Comparison of ENCODE assay signal across 8 cellular contexts in the genomic region with DNA sequence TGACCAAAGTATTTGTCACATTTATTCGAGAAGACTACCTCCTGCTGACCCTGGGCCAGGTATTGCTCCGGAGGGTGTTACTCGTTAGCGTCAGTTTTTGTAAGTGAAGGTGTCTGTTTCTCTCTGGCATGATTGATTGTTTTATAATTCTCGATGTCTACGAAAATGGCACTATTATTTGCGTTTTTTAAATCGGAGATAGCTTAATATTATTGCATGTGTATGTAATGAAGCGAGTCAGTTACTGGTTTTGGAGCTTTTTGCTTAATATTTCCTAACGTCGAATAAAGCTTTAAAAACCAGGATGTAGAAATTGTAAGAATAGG. TPM values are rescaled to one million over a fixed set of nuclear protein-coding genes. Genes with fewer than 3 reads are reported as not detected.
DNase-seq lines count a peak whose midpoint lies in the region; ATAC-seq and TF ChIP-seq lines count a peak whose summit lies in the region.

No MANE protein-coding gene starts in this region.

- peaks cover 32% of the 10 kb centered on the region for H3K4me1 Mint-ChIP-seq in activated T-cell treated with anti-CD3 and anti-CD28 coated beads, Interleukin-2, amount 50 U/mL, for 4 hours (ENCODE audit: low read depth)

- TF ChIP-seq POLR2A in lower leg skin (IDR thresholded peaks at IDR 0.05) (no peak), transverse colon (IDR thresholded peaks at IDR 0.05) (no peak)

- peak overlapping the region; percentile 88 to 96 (median 93) for H3K27ac ChIP-seq in transverse colon

- H3K4me1 ChIP-seq in transverse colon, result peaks cover 0 to 24% (median 10%) of the 10 kb centered on the region in 4 donors

- no peaks in the 10 kb centered on the region for H3K9me3 Mint-ChIP-seq in activated T-cell treated with anti-CD3 and anti-CD28 coated beads, Interleukin-2, amount 50 U/mL, for 4 hours

- intact Hi-C loops in lower leg skin (cut with DNase I; ENCODE audit: low total_unique reads), result no loop called here
- intact Hi-C loops in transverse colon (cut with DNase I; ENCODE audit: low total_unique reads), result no loop called here

- in situ Hi-C loops in astrocyte of the cerebellum (cut with HindIII; ENCODE audit: low sequenced_read_pairs), result no loop called here
- in situ Hi-C loops in transverse colon (cut with MboI; ENCODE audit: low pct_ligation_motif_present in 1 of 4, low pct_unique_long_range_greater_than_20kb in 1 of 4, low sequenced_read_pairs in 3 of 4), result no loop called here
- in situ Hi-C loops in KBM-7 (cut with MboI; ENCODE audit: low pct_unique_long_range_greater_than_20kb, low sequenced_read_pairs), result no loop called here

- H3K4me3 ChIP-seq in astrocyte of the cerebellum (ENCODE audit: low read depth, low read length) (peak overlapping the region; percentile 84), lower leg skin (ENCODE audit: low read depth, poor library complexity, severe bottlenecking) (peak overlapping the region; percentile 73), transverse colon (peak overlapping the region; percentile 66 to 94 (median 78))

- ATAC-seq in activated T-cell treated with anti-CD3 and anti-CD28 coated beads, Interleukin-2, amount 50 U/mL, for 4 hours, result no peak

- no peaks in the 10 kb centered on the region for H3K36me3 Mint-ChIP-seq in activated T-cell treated with anti-CD3 and anti-CD28 coated beads, Interleukin-2, amount 50 U/mL, for 4 hours (ENCODE audit: insufficient read depth)

- peak overlapping the region; percentile 96 for H3K4me3 Mint-ChIP-seq in activated T-cell treated with anti-CD3 and anti-CD28 coated beads, Interleukin-2, amount 50 U/mL, for 4 hours

- H3K27me3 Mint-ChIP-seq in activated T-cell treated with anti-CD3 and anti-CD28 coated beads, Interleukin-2, amount 50 U/mL, for 4 hours (ENCODE audit: low read depth), result no peaks in the 10 kb centered on the region

- DNase-seq in activated T-cell treated with anti-CD3 and anti-CD28 coated beads, Interleukin-2, amount 50 U/mL, for 4 hours, result no peak
- DNase-seq in activated T-cell treated with anti-CD3 and anti-CD28 coated beads, Interleukin-2, amount 50 U/mL, for 1 hour, result no peak
- DNase-seq in astrocyte of the cerebellum (ENCODE audit: low read depth) (no peak), lower leg skin (ENCODE audit: low spot score in 2 of 2) (no peak), transverse colon (no peak), KBM-7 (no peak), dedifferentiated amniotic fluid mesenchymal stem cell (ENCODE audit: extremely low spot score) (no peak), DMS 273 (lab: John Stamatoyannopoulos, UW; ENCODE audit: unreplicated experiment) (no peak)

- no peaks in the 10 kb centered on the region for H3K27me3 ChIP-seq in transverse colon

- TF ChIP-seq EP300 in transverse colon (IDR thresholded peaks at IDR 0.05; ENCODE audit: low read depth), result no peak

- no peaks in the 10 kb centered on the region for H3K36me3 ChIP-seq in transverse colon

- H3K9me3 ChIP-seq in transverse colon, result no peaks in the 10 kb centered on the region

- no peak for TF ChIP-seq CTCF in astrocyte of the cerebellum (IDR thresholded peaks at IDR 0.05; ENCODE audit: low read depth, low read length, missing control alignments)
- no peak for TF ChIP-seq CTCF in lower leg skin (IDR thresholded peaks at IDR 0.05)
- TF ChIP-seq CTCF in transverse colon (IDR thresholded peaks at IDR 0.05), result peak in 1 of 5 experiments; percentile 1

- 0 to 1% methylated on average over 11 of the region's 11 CpGs for WGBS in lower leg skin, 2 donors
- 1% methylated on average over 10 to 11 of the region's 11 CpGs for WGBS in transverse colon (ENCODE audit: low coverage in 1 of 2), 2 donors

RNA-seq across cellular contexts. Expression of gene DZIP3, which starts 0.4 kb away (rescaled TPM):
- 1 to 10 TPM; 2.4 to 2.7 (median 2.6) TPM for total RNA-seq in activated T-cell treated with anti-CD3 and anti-CD28 coated beads, Interleukin-2, amount 50 U/mL, for 4 hours
- total RNA-seq in lower leg skin, result 1 to 10 TPM; 2.0 to 4.5 (median 2.8) TPM
- total RNA-seq in transverse colon, result 1 to 10 TPM; 1.5 to 7.4 (median 4.1) TPM

RNA-seq across cellular contexts. Expression of gene CIP2A, which starts 0.7 kb away (rescaled TPM):
- 10 to 100 TPM; 15.4 to 20.3 (median 15.7) TPM for total RNA-seq in activated T-cell treated with anti-CD3 and anti-CD28 coated beads, Interleukin-2, amount 50 U/mL, for 4 hours
- 1 to 10 TPM in 3 of 4 donors, under 1 TPM in 1; 0.84 to 2.2 (median 1.3) TPM for total RNA-seq in lower leg skin
- total RNA-seq in transverse colon, result 1 to 10 TPM in 3 of 4 donors, under 1 TPM in 1; 0.40 to 3.2 (median 2.0) TPM
